Comparison of ENCODE assay signal across 6 cellular contexts in the genomic region with DNA sequence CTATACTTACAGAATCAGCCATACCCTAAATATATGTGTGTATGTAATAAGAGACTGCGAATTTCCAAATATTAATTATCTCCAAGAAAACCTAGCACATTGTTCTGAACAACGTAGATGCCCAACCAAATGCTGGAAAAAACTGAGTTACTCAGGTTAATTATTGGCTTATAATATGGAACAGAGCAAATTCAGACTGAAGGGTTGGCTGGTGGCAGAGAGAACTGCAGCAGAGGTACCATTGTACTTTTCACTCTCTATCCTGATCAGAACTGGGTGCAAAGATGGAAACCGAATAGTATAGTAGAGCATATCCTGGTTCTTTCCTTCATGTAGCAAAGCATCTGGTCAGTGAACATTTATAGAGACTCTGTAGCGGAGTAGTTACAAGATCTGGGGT.
"Had no signal": no experiment of that assay in that cellular context is flagged by ENCODE, and none has a peak within 500 bp of the region (broad histone marks: within the 10 kb centered on the region; RNA-seq: fewer than 3 reads in every experiment).

No MANE protein-coding gene starts in this region.

- H3K27ac ChIP-seq: GM23248 had no signal

- H3K4me3 Mint-ChIP-seq: H9, IgD-negative memory B cell had no signal

- H3K27me3 Mint-ChIP-seq: IgD-negative memory B cell had no signal

- H3K27ac Mint-ChIP-seq: H9, IgD-negative memory B cell had no signal

- FAIRE-seq: HTR-8/SVneo had no signal

- H3K4me3 ChIP-seq: GM23248 had no signal

- H3K9me3 Mint-ChIP-seq: H9, IgD-negative memory B cell had no signal

- DNase-seq: GM23248, GOT3, H9, HCEC 1CT had no signal

- H3K4me1 Mint-ChIP-seq: IgD-negative memory B cell had no signal
